ENCODE assay signal across 9 cellular contexts in the genomic region with DNA sequence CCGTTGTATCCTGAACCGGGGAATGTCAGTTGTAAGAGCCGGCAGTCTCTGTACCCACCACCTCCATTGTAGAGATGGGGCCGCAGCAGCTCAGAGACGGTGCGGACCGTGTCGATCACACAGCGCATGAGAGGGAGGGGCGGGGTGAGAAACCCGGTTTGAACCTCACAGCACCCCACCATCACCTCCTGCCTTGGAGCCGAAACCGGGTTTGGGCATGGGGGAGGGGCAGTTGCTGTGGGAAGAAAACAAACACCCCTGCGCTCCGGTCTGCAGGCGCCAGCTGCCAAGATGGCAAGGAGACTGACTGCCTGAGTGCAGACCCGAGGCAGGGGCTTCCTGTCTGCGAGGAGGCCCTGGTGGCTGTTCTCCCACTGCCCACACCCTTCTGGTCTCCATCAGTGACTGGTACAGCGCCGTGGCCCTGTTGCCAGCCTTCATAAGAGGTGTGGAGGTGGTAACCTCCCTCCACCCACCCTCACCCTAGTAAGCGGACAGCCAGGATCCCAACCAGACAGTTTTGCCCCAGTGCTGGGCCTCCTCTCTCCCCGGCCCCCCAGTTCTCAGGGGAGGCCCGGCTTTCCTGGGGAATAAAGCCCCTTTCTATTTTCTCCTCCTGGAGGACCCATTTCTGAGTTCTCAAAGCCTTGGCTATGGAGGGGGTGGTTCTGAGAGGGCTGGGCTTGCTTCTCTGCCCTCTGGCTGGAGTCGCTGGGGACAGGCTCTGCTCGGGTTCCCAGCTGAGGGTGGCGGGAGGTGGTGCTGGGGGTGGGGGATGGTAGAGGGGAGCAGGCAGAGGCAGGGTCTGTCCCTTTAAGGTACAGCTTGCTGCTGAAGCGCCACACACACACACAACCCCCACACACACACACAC.
DNase-seq lines count a peak whose midpoint lies in the region; TF ChIP-seq lines count a peak whose summit lies in the region.
"Had no signal": no experiment of that assay in that cellular context is flagged by ENCODE, and none has a peak within 500 bp of the region (broad histone marks: within the 10 kb centered on the region; RNA-seq: fewer than 3 reads in every experiment).

No MANE protein-coding gene starts in this region.

- peaks cover 3% of the 10 kb centered on the region for H3K4me1 ChIP-seq in ACC112 (ENCODE audit: control insufficient read depth, insufficient read depth, low read length, unreplicated experiment)
- H3K4me1 ChIP-seq in ascending aorta: peaks cover 3 to 12% of the 10 kb centered on the region in 2 donors
- H3K4me1 ChIP-seq in muscle layer of colon (ENCODE audit: insufficient read depth, low read length): peaks cover 22% of the 10 kb centered on the region

- intact Hi-C loops in ascending aorta (cut with DNase I): no loop called here

- H2AFZ ChIP-seq in ACC112 (ENCODE audit: low read length, unreplicated experiment): no peak overlapping the region

- H3K9me3 ChIP-seq in ascending aorta: no peaks in the 10 kb centered on the region
- no peaks in the 10 kb centered on the region for H3K9me3 ChIP-seq in muscle layer of colon (ENCODE audit: low read length)

- no peak overlapping the region for H3K9ac ChIP-seq in muscle layer of colon (ENCODE audit: low read length)

- peak overlapping the region; percentile 37; the same call in 1 of the 2 replicates for H3K4me3 ChIP-seq in ACC112 (ENCODE audit: low read depth, low read length)
- H3K4me3 ChIP-seq in ascending aorta: peak overlapping the region; percentile 63 to 66
- H3K4me3 ChIP-seq in muscle layer of colon (ENCODE audit: low read depth in 1 of 2, low read length in 2 of 2): peak overlapping the region; percentile 41 to 54

- no peaks in the 10 kb centered on the region for H3K79me2 ChIP-seq in ACC112 (ENCODE audit: control insufficient read depth, insufficient read depth, low read length, unreplicated experiment)

- H3K36me3 ChIP-seq in ACC112 (ENCODE audit: insufficient read depth, low read length) (no peaks in the 10 kb centered on the region), ascending aorta (no peaks in the 10 kb centered on the region), muscle layer of colon (ENCODE audit: insufficient read depth, low read length) (no peaks in the 10 kb centered on the region)

- no peak for TF ChIP-seq CTCF in ascending aorta (IDR thresholded peaks at IDR 0.05)

- no peak overlapping the region for H3K27ac ChIP-seq in ACC112 (ENCODE audit: low read depth, low read length)
- H3K27ac ChIP-seq in ascending aorta: no peak overlapping the region
- H3K27ac ChIP-seq in muscle layer of colon (ENCODE audit: low read depth, low read length): peak overlapping the region; percentile 92

- DNase-seq in NCI-H2171 (lab: John Stamatoyannopoulos, UW): peak; percentile 83
- no peak for DNase-seq in ascending aorta (ENCODE audit: low spot score in 2 of 2)
- no peak for DNase-seq in COR-L47 (lab: John Stamatoyannopoulos, UW)
- DNase-seq in H4 (ENCODE audit: low spot score): no peak
- DNase-seq in ecto neural progenitor cell (ENCODE audit: low spot score): no peak
- no peak for DNase-seq in D341Med (ENCODE audit: low spot score)
- DNase-seq: hippocampal formation had no signal

- H3K27me3 ChIP-seq in ACC112 (ENCODE audit: insufficient read depth, low read length): peaks cover 29% of the 10 kb centered on the region
- no peaks in the 10 kb centered on the region for H3K27me3 ChIP-seq in ascending aorta
- H3K27me3 ChIP-seq in muscle layer of colon (ENCODE audit: control insufficient read depth in 1 of 2, insufficient read depth in 2 of 2, low read length in 2 of 2): peaks cover 0 to 4% of the 10 kb centered on the region in 2 donors
